Comparison of ENCODE assay signal across 9 cellular contexts in the genomic region with DNA sequence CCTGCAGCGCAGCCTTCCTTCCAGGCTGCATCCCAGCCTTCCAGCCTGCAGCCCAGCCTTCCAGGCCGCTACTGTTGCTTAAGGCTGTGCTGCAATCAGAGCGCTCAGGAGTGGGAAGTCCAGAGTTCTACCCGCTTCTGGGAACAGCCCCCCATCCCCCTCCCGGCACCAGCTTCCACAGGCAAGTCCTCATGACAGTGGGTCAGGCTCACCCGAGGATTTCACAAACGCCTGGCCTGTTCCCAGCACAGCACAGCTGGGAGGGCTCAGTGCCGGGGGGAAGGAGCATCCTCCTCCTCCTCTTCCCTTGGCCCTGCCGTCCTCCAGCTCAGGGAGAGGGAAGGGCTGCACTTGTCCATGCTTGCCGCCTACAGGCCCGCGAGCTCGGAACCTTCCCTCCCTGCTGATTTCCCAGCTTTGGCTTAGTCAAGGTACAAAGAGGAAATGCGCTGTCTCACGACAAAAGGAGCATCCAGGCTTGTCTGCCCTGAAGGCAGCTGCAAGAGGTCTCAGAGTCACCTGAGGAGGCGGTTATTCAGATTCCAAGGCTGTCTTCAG. TPM values are rescaled to one million over a fixed set of nuclear protein-coding genes. Genes with fewer than 3 reads are reported as not detected.
DNase-seq lines count a peak whose midpoint lies in the region; ATAC-seq and TF ChIP-seq lines count a peak whose summit lies in the region.
"Had no signal": no experiment of that assay in that cellular context is flagged by ENCODE, and none has a peak within 500 bp of the region (broad histone marks: within the 10 kb centered on the region; RNA-seq: fewer than 3 reads in every experiment).

No MANE protein-coding gene starts in this region.

- POLR2A ChIA-PET in OCI-LY7 (lab: Charles Lee): no interaction called here

- no TSS peak for BruUV-seq in OCI-LY7 (replicated peaks; lab: Mats Ljungman, UMichigan)

- H3K9me3 ChIP-seq in ascending aorta (no peaks in the 10 kb centered on the region), OCI-LY7 (ENCODE audit: low read length) (no peaks in the 10 kb centered on the region; the same call in 1 of the 2 replicates)

- no peaks in the 10 kb centered on the region for H3K79me2 ChIP-seq in OCI-LY7 (ENCODE audit: insufficient read depth, low read depth, low read length)

- H3K27me3 ChIP-seq in ascending aorta: no peaks in the 10 kb centered on the region

- H3K27ac ChIP-seq in ascending aorta: peak overlapping the region; percentile 78 to 88
- H3K27ac ChIP-seq in OCI-LY7 (ENCODE audit: low read depth, low read length, poor library complexity, severe bottlenecking): no peak overlapping the region

- H4K20me1 ChIP-seq in OCI-LY7 (ENCODE audit: insufficient read depth, low read length): no peaks in the 10 kb centered on the region; the same call in 1 of the 2 replicates

- CTCF ChIA-PET in OCI-LY7 (lab: Charles Lee; ENCODE audit: unreplicated experiment): interaction anchor here (0.5 kb wide), 1 partner anchor 17 kb away, joined by 3 read pairs; no protein-coding TSS in a partner anchor

- H3K4me3 ChIP-seq in ascending aorta (no peak overlapping the region), OCI-LY7 (ENCODE audit: low read depth, low read length, poor library complexity, severe bottlenecking) (no peak overlapping the region)

- TF ChIP-seq CTCF in ascending aorta (IDR thresholded peaks at IDR 0.05) (no peak), OCI-LY7 (conservative IDR thresholded peaks at IDR 0.05; ENCODE audit: low read length) (no peak)

- intact Hi-C loops in ascending aorta (cut with DNase I): no loop called here
- intact Hi-C loops in OCI-LY7 (cut with micrococcal nuclease; ENCODE audit: unreplicated experiment): no loop called here

- no peak overlapping the region for H2AFZ ChIP-seq in OCI-LY7 (ENCODE audit: low read length)

- ATAC-seq in GM18502 (IDR thresholded peaks at IDR 0.05; ENCODE audit: poor library complexity, unreplicated experiment): no peak

- H3K4me2 ChIP-seq in OCI-LY7 (ENCODE audit: low read length): no peak overlapping the region

- DNase-seq in NCI-H748 (lab: John Stamatoyannopoulos, UW; ENCODE audit: unreplicated experiment): peak; percentile 25
- DNase-seq in NCI-H748 treated with DMSO at 0.1 percent for 48 hours (lab: John Stamatoyannopoulos, UW): no peak
- DNase-seq in ascending aorta (ENCODE audit: low spot score in 2 of 2): peak; percentile 73 to 95
- DNase-seq in hypothalamus (lab: John Stamatoyannopoulos, UW): peak; percentile 19 to 94 (median 82)
- DNase-seq in renal cortical epithelial cell (ENCODE audit: low read depth): peak; percentile 92
- DNase-seq in OCI-LY7 (ENCODE audit: low spot score): no peak
- no peak for DNase-seq in cerebellum (ENCODE audit: low spot score)
- DNase-seq: DND-41 had no signal

- H3K36me3 ChIP-seq in ascending aorta (peaks cover 0 to 9% of the 10 kb centered on the region in 2 donors), OCI-LY7 (ENCODE audit: insufficient read depth, low read length) (no peaks in the 10 kb centered on the region)

- H3K4me1 ChIP-seq in ascending aorta: peaks cover 3 to 43% of the 10 kb centered on the region in 2 donors
- H3K4me1 ChIP-seq in OCI-LY7 (ENCODE audit: insufficient read depth, low read length, poor library complexity, severe bottlenecking): peaks cover 36% of the 10 kb centered on the region

- no peaks in the 10 kb centered on the region for H3K9me2 ChIP-seq in OCI-LY7 (ENCODE audit: insufficient read depth, low read length)

RNA-seq across cellular contexts. Expression of a gene that starts 8.3 kb away (rescaled TPM):
- 620 TPM for total RNA-seq in ascending aorta
- 46.4 and 94.7 TPM in 2 replicates for total RNA-seq in renal cortical epithelial cell
- total RNA-seq in OCI-LY7 (2014; rRNA removed; shearing (Covaris generic)): not detected in 2 replicates
- not detected in 2 replicates for total RNA-seq in OCI-LY7 (2022)
- total RNA-seq in cerebellum: 10.7 TPM

RNA-seq across cellular contexts. Expression of a gene that starts 26.9 kb away (rescaled TPM):
- total RNA-seq in ascending aorta (41.8 TPM), renal cortical epithelial cell (29.0 and 52.9 TPM in 2 replicates), OCI-LY7 (2022) (61.3 and 68.2 TPM in 2 replicates), cerebellum (41.8 TPM)
- total RNA-seq in OCI-LY7 (2014; rRNA removed; shearing (Covaris generic)): 59.6 and 67.3 TPM in 2 replicates

Comparison
In these comparisons a context has a peak if more than half of its experiments do, and no peak if none do; other contexts are left out.
1. DNase-seq: peak in NCI-H748 (single experiment), ascending aorta (2 of 2), hypothalamus (51 of 51) and renal cortical epithelial cell (single experiment); none in NCI-H748 treated with DMSO at 0.1 percent for 48 hours (single experiment), OCI-LY7 (single experiment) and cerebellum (single experiment).
2. RNA of a gene that starts 8.3 kb away (total RNA-seq): 620 TPM in ascending aorta (single experiment), 46.4 to 94.7 TPM in renal cortical epithelial cell and 10.7 TPM in cerebellum (single experiment); not detected in OCI-LY7; every median in the first group is over 10 times any median in the second.